Comparison of ENCODE assay signal across 1 cellular context in genomic region chr11:73760066-73760679, GRCh38.
TF ChIP-seq lines count a peak whose summit lies in the region.

No MANE protein-coding gene starts in this region.

TF ChIP-seq in HEK293, 187 proteins besides CTCF, POLR2A, EP300 and RAD21 (continued from another document and continues in another):
- TF ChIP-seq SP2 (tag by site-specific recombination; IDR thresholded peaks at IDR 0.05), result peak; percentile 63
- TF ChIP-seq SCRT2 (tag by site-specific recombination; IDR thresholded peaks at IDR 0.05), result no peak
- no peak for TF ChIP-seq ZNF362 (tag by site-specific recombination; IDR thresholded peaks at IDR 0.05)
- peak; percentile 76 for TF ChIP-seq PATZ1 (tag by site-specific recombination; IDR thresholded peaks at IDR 0.05)
- no peak for TF ChIP-seq ZFHX2 (tag by site-specific recombination; conservative IDR thresholded peaks at IDR 0.05)
- peak; percentile 71; the same call in 1 of the 2 replicates for TF ChIP-seq SP3 (tag by site-specific recombination; IDR thresholded peaks at IDR 0.05)
- TF ChIP-seq ZNF341 (tag by site-specific recombination; IDR thresholded peaks at IDR 0.05; ENCODE audit: low read depth), result peak; percentile 80
- no peak for TF ChIP-seq ZNF707 (tag by site-specific recombination; IDR thresholded peaks at IDR 0.05)
- no peak for TF ChIP-seq ZNF311 (tag by site-specific recombination; IDR thresholded peaks at IDR 0.05; ENCODE audit: borderline replicate concordance)
- no peak for TF ChIP-seq ZNF449 (tag by site-specific recombination; IDR thresholded peaks at IDR 0.05)
- no peak for TF ChIP-seq TSHZ1 (tag by site-specific recombination; IDR thresholded peaks at IDR 0.05; ENCODE audit: borderline replicate concordance)
- peak; percentile 63; the same call in 1 of the 2 replicates for TF ChIP-seq ZXDB (tag by site-specific recombination; IDR thresholded peaks at IDR 0.05)
- no peak for TF ChIP-seq OVOL3 (tag by site-specific recombination; IDR thresholded peaks at IDR 0.05)
- TF ChIP-seq KLF1 (tag by site-specific recombination; IDR thresholded peaks at IDR 0.05), result peak; percentile 77; the same call in 1 of the 2 replicates
- no peak for TF ChIP-seq ZNF24 (tag by site-specific recombination; IDR thresholded peaks at IDR 0.05)
- TF ChIP-seq ZNF518A (tag by site-specific recombination; conservative IDR thresholded peaks at IDR 0.05; ENCODE audit: low read depth), result no peak
- TF ChIP-seq ZNF157 (tag by site-specific recombination; IDR thresholded peaks at IDR 0.05), result no peak
- TF ChIP-seq FEZF1 (tag by site-specific recombination; IDR thresholded peaks at IDR 0.05), result peak; percentile 60
- no peak for TF ChIP-seq ZNF629 (tag by site-specific recombination; IDR thresholded peaks at IDR 0.05)
- no peak for TF ChIP-seq ZNF777 (tag by site-specific recombination; IDR thresholded peaks at IDR 0.05; ENCODE audit: borderline replicate concordance)
- TF ChIP-seq GLIS2 (tag by site-specific recombination; IDR thresholded peaks at IDR 0.05), result 0 out of 2 replicates have a peak, but pooled peaks have one; percentile 28
- no peak for TF ChIP-seq RBAK (tag by site-specific recombination; IDR thresholded peaks at IDR 0.05)
- TF ChIP-seq ZNF701 (tag by site-specific recombination; IDR thresholded peaks at IDR 0.05), result no peak
- no peak for TF ChIP-seq ZBTB7A (tag by site-specific recombination; IDR thresholded peaks at IDR 0.05; ENCODE audit: low read depth)
- no peak for TF ChIP-seq EGR2 (tag by site-specific recombination; IDR thresholded peaks at IDR 0.05; ENCODE audit: low read depth)
- no peak for TF ChIP-seq ELK4 (IDR thresholded peaks at IDR 0.05; ENCODE audit: borderline replicate concordance, low read depth, low read length)
- peak; percentile 39; the same call in 1 of the 2 replicates for TF ChIP-seq ZNF366 (tag by site-specific recombination; conservative IDR thresholded peaks at IDR 0.05)
- TF ChIP-seq ZNF600 (tag by site-specific recombination; IDR thresholded peaks at IDR 0.05), result 0 out of 2 replicates have a peak, but pooled peaks have one; percentile 15
- no peak for TF ChIP-seq ZNF37A (tag by site-specific recombination; IDR thresholded peaks at IDR 0.05)
- TF ChIP-seq KLF8 (tag by site-specific recombination; IDR thresholded peaks at IDR 0.05), result peak; percentile 52; the same call in 1 of the 2 replicates
- no peak for TF ChIP-seq ZNF239 (tag by site-specific recombination; IDR thresholded peaks at IDR 0.05)
- no peak for TF ChIP-seq BCL11B (tag by site-specific recombination; IDR thresholded peaks at IDR 0.05; ENCODE audit: low read depth)
- TF ChIP-seq KLF16 (tag by site-specific recombination; IDR thresholded peaks at IDR 0.05), result 0 out of 2 replicates have a peak, but pooled peaks have one; percentile 18
- 0 out of 2 replicates have a peak, but pooled peaks have one; percentile 39 for TF ChIP-seq ZFP37 (tag by site-specific recombination; IDR thresholded peaks at IDR 0.05)
- peak; percentile 71 for TF ChIP-seq PRDM10 (tag by site-specific recombination; IDR thresholded peaks at IDR 0.05)
- TF ChIP-seq ZNF121 (tag by site-specific recombination; IDR thresholded peaks at IDR 0.05), result no peak
- TF ChIP-seq ZNF76 (tag by site-specific recombination; IDR thresholded peaks at IDR 0.05; ENCODE audit: borderline replicate concordance, low read depth), result peak; percentile 56
- no peak for TF ChIP-seq SETDB1 (IDR thresholded peaks at IDR 0.05; ENCODE audit: insufficient read length, low read length)
- no peak for TF ChIP-seq BCL6B (tag by site-specific recombination; IDR thresholded peaks at IDR 0.05)
